Comparison of ENCODE assay signal across 15 cellular contexts in the genomic region with DNA sequence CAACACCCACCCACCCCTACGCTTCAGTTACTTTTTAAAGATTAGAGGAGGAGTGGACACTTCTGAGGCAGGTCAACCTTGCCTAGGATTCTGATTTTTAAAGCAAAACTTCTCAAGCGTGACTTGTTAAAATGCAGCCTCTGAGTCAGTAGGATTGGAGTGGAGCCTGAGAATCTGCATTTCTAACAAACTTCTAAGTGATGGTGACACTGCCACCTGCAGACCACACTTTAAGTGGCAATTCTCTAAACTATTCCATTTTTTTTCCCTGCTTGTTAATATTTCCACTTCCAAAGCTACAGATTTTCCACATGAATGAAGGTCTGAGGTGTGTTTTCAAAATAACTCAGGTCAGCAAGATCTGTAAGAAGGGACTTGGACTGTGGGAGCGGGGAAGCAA.
DNase-seq lines count a peak whose midpoint lies in the region; ATAC-seq, FAIRE-seq and TF ChIP-seq lines count a peak whose summit lies in the region.
"Had no signal": no experiment of that assay in that cellular context is flagged by ENCODE, and none has a peak within 500 bp of the region (broad histone marks: within the 10 kb centered on the region; RNA-seq: fewer than 3 reads in every experiment).

No MANE protein-coding gene starts in this region.

- no peaks in the 10 kb centered on the region for H3K27me3 ChIP-seq in suprapubic skin
- H3K27me3 ChIP-seq: body of pancreas, gastroesophageal sphincter, MG63 had no signal

- no peak overlapping the region for H3K4me3 ChIP-seq in suprapubic skin
- H3K4me3 ChIP-seq: body of pancreas, gastroesophageal sphincter, MG63 had no signal

- no peak overlapping the region for H3K27ac ChIP-seq in C4-2B
- no peak overlapping the region for H3K27ac ChIP-seq in suprapubic skin
- H3K27ac ChIP-seq: body of pancreas, gastroesophageal sphincter had no signal

- no peaks in the 10 kb centered on the region for H3K9me3 ChIP-seq in suprapubic skin
- H3K9me3 ChIP-seq: body of pancreas, gastroesophageal sphincter, MG63 had no signal

- DNase-seq in GM13977 (ENCODE audit: low spot score) (no peak), OCI-M1 (lab: John Stamatoyannopoulos, UW) (peak; percentile 18), suprapubic skin (ENCODE audit: low spot score in 2 of 2) (no peak)
- DNase-seq: activated CD4-positive, alpha-beta T cell treated with anti-CD3 and anti-CD28 coated beads, Interleukin-2, amount 50 U/mL, for 4 hours; body of pancreas; effector memory CD8-positive, alpha-beta T cell; MG63; NCI-H345; T1000 had no signal

- no peak for TF ChIP-seq POLR2A in suprapubic skin (IDR thresholded peaks at IDR 0.05)

- TF ChIP-seq CTCF in C4-2B (conservative IDR thresholded peaks at IDR 0.05) = peak; percentile 33
- TF ChIP-seq CTCF in GM13977 (IDR thresholded peaks at IDR 0.05; ENCODE audit: extremely low read depth, insufficient read depth, missing control alignments) = peak; percentile 18
- TF ChIP-seq CTCF in suprapubic skin (IDR thresholded peaks at IDR 0.05) = no peak

- H3K36me3 ChIP-seq in suprapubic skin = no peaks in the 10 kb centered on the region
- H3K36me3 ChIP-seq: gastroesophageal sphincter, MG63 had no signal

- ATAC-seq in HG02970 (IDR thresholded peaks at IDR 0.05; ENCODE audit: low FRiP score, unreplicated experiment) (no peak), HG03045 (IDR thresholded peaks at IDR 0.05; ENCODE audit: unreplicated experiment) (no peak), HG02870 (IDR thresholded peaks at IDR 0.05; ENCODE audit: unreplicated experiment) (no peak)
- ATAC-seq: body of pancreas; effector memory CD8-positive, alpha-beta T cell; gastroesophageal sphincter had no signal

- peak; percentile 56 for FAIRE-seq in islet of Langerhans (lab: Jason Lieb, UNC)

- in situ Hi-C loops in GM13977 (cut with MboI; ENCODE audit: low pct_unique_long_range_greater_than_20kb, low sequenced_read_pairs, unreplicated experiment) = no loop called here

- 97% methylated on average over 3 of the region's 3 CpGs for WGBS in suprapubic skin

- no peaks in the 10 kb centered on the region for H3K4me1 ChIP-seq in suprapubic skin
- H3K4me1 ChIP-seq: body of pancreas had no signal

- TF ChIP-seq EP300 in suprapubic skin (IDR thresholded peaks at IDR 0.05) = no peak

Comparison
In these comparisons a context has a peak if more than half of its experiments do, and no peak if none do; other contexts are left out.
1. CTCF ChIP-seq: peak in C4-2B (single experiment) and GM13977 (single experiment); none in suprapubic skin (0 of 2).